Comparison of ENCODE assay signal across 11 cellular contexts in genomic region chr16:81626181-81626674, GRCh38.
A peak's percentile ranks its signal among the peaks of the same experiment; 100 is the strongest.
DNase-seq lines count a peak whose midpoint lies in the region; ATAC-seq and TF ChIP-seq lines count a peak whose summit lies in the region.
"Had no signal": no experiment of that assay in that cellular context is flagged by ENCODE, and none has a peak within 500 bp of the region (broad histone marks: within the 10 kb centered on the region; RNA-seq: fewer than 3 reads in every experiment).

No MANE protein-coding gene starts in this region.

- H3K27me3 ChIP-seq in muscle layer of duodenum (ENCODE audit: low read depth, low read length) (no peaks in the 10 kb centered on the region), left ventricle myocardium inferior (ENCODE audit: low read depth) (no peaks in the 10 kb centered on the region)

- peak overlapping the region; percentile 37 for H3K27ac ChIP-seq in muscle layer of duodenum (ENCODE audit: low read length)
- H3K27ac ChIP-seq in left ventricle myocardium inferior (replicated peaks): no peak overlapping the region

- H3K9me3 ChIP-seq in muscle layer of duodenum (ENCODE audit: control insufficient read depth in 1 of 2, low read length in 2 of 2) (no peaks in the 10 kb centered on the region), left ventricle myocardium inferior (replicated peaks) (no peaks in the 10 kb centered on the region)

- no peak for TF ChIP-seq CTCF in left ventricle myocardium inferior (IDR thresholded peaks at IDR 0.05; ENCODE audit: borderline replicate concordance)

- no peaks in the 10 kb centered on the region for H3K9me3 Mint-ChIP-seq in activated naive CD8-positive, alpha-beta T cell treated with anti-CD3 and anti-CD28 coated beads, Interleukin-2, amount 50 U/mL, for 24 hours
- H3K9me3 Mint-ChIP-seq: stimulated activated naive CD8-positive, alpha-beta T cell treated with anti-CD3 and anti-CD28 coated beads, Interleukin-15, Interleukin-2, amounts not matched to agents 100 ng/mL and 50 ng/mL, for 24 hours had no signal

- intact Hi-C loops in head of caudate nucleus (cut with DNase I): loop anchor here (10.0 kb wide), 1 partner anchor 69 kb away; no protein-coding TSS in a partner anchor
- intact Hi-C loops in left ventricle myocardium inferior (cut with micrococcal nuclease): no loop called here

- no peak overlapping the region for H3K4me3 Mint-ChIP-seq in activated naive CD8-positive, alpha-beta T cell treated with anti-CD3 and anti-CD28 coated beads, Interleukin-2, amount 50 U/mL, for 24 hours
- H3K4me3 Mint-ChIP-seq: stimulated activated naive CD8-positive, alpha-beta T cell treated with anti-CD3 and anti-CD28 coated beads, Interleukin-15, Interleukin-2, amounts not matched to agents 100 ng/mL and 50 ng/mL, for 24 hours had no signal

- peaks cover 34% of the 10 kb centered on the region for H3K4me1 Mint-ChIP-seq in activated naive CD8-positive, alpha-beta T cell treated with anti-CD3 and anti-CD28 coated beads, Interleukin-2, amount 50 U/mL, for 24 hours

- peaks cover 7% of the 10 kb centered on the region for H3K36me3 Mint-ChIP-seq in activated naive CD8-positive, alpha-beta T cell treated with anti-CD3 and anti-CD28 coated beads, Interleukin-2, amount 50 U/mL, for 24 hours (ENCODE audit: low read depth)

- no peaks in the 10 kb centered on the region for H3K27me3 Mint-ChIP-seq in activated naive CD8-positive, alpha-beta T cell treated with anti-CD3 and anti-CD28 coated beads, Interleukin-2, amount 50 U/mL, for 24 hours
- H3K27me3 Mint-ChIP-seq: stimulated activated naive CD8-positive, alpha-beta T cell treated with anti-CD3 and anti-CD28 coated beads, Interleukin-15, Interleukin-2, amounts not matched to agents 100 ng/mL and 50 ng/mL, for 24 hours had no signal

- DNase-seq in stimulated activated naive CD4-positive, alpha-beta T cell treated with Interleukin-2 at 50 U/mL for 16 hours (lab: John Stamatoyannopoulos, UW): peak; percentile 53
- no peak for DNase-seq in stimulated activated naive CD4-positive, alpha-beta T cell (lab: John Stamatoyannopoulos, UW)
- DNase-seq in activated naive CD8-positive, alpha-beta T cell treated with anti-CD3 and anti-CD28 coated beads, Interleukin-2, amount 50 U/mL, for 24 hours: no peak
- DNase-seq in head of caudate nucleus (no peak), left ventricle myocardium inferior (no peak), DMS 273 treated with DMSO at 0.1 percent for 48 hours (lab: John Stamatoyannopoulos, UW) (no peak)
- DNase-seq: NCI-H1105, retina had no signal

- no peak overlapping the region for H3K27ac Mint-ChIP-seq in activated naive CD8-positive, alpha-beta T cell treated with anti-CD3 and anti-CD28 coated beads, Interleukin-2, amount 50 U/mL, for 24 hours
- H3K27ac Mint-ChIP-seq: stimulated activated naive CD8-positive, alpha-beta T cell treated with anti-CD3 and anti-CD28 coated beads, Interleukin-15, Interleukin-2, amounts not matched to agents 100 ng/mL and 50 ng/mL, for 24 hours had no signal

- H3K4me3 ChIP-seq in muscle layer of duodenum (ENCODE audit: low read depth in 1 of 2, low read length in 2 of 2): no peak overlapping the region
- H3K4me3 ChIP-seq in left ventricle myocardium inferior: no peak overlapping the region

- H3K36me3 ChIP-seq in muscle layer of duodenum (ENCODE audit: control insufficient read depth in 1 of 2, insufficient read depth in 2 of 2, low read length in 2 of 2): peaks cover 0 to 11% of the 10 kb centered on the region in 2 donors
- no peaks in the 10 kb centered on the region for H3K36me3 ChIP-seq in left ventricle myocardium inferior

- H3K4me1 ChIP-seq in muscle layer of duodenum (ENCODE audit: control insufficient read depth in 1 of 2, insufficient read depth in 2 of 2, low read length in 2 of 2): peaks cover 0 to 11% of the 10 kb centered on the region in 2 donors
- H3K4me1 ChIP-seq in left ventricle myocardium inferior: peaks cover 17% of the 10 kb centered on the region

- peak; percentile 71 for ATAC-seq in activated naive CD8-positive, alpha-beta T cell treated with anti-CD3 and anti-CD28 coated beads, Interleukin-2, amount 50 U/mL, for 24 hours
- ATAC-seq in HG03135 (IDR thresholded peaks at IDR 0.05; ENCODE audit: unreplicated experiment): no peak
